In genomic region chr3:131532645-131533044, GRCh38 we compare ENCODE assay signal across 28 cellular contexts.
"Had no signal": no experiment of that assay in that cellular context is flagged by ENCODE, and none has a peak within 500 bp of the region (broad histone marks: within the 10 kb centered on the region; RNA-seq: fewer than 3 reads in every experiment).

No MANE protein-coding gene starts in this region.

- H3K4me1 ChIP-seq: colonic mucosa, esophagus muscularis mucosa, esophagus squamous epithelium, gastrocnemius medialis, gastroesophageal sphincter, heart left ventricle, heart right ventricle had no signal

- H3K9me3 ChIP-seq: colonic mucosa, esophagus muscularis mucosa, esophagus squamous epithelium, gastrocnemius medialis, gastroesophageal sphincter had no signal

- H3K4me3 ChIP-seq: colonic mucosa, coronary artery, dorsolateral prefrontal cortex, esophagus muscularis mucosa, esophagus squamous epithelium, gastrocnemius medialis, gastroesophageal sphincter, heart left ventricle, heart right ventricle had no signal

- ATAC-seq: effector memory CD8-positive, alpha-beta T cell; esophagus mucosa; foreskin keratinocyte; gastrocnemius medialis; gastroesophageal sphincter; heart left ventricle; heart right ventricle had no signal

- H3K36me3 ChIP-seq: colonic mucosa, esophagus muscularis mucosa, esophagus squamous epithelium, gastrocnemius medialis, gastroesophageal sphincter, heart left ventricle, heart right ventricle had no signal

- H3K27ac ChIP-seq: colonic mucosa, coronary artery, dorsolateral prefrontal cortex, epithelial cell of prostate, esophagus muscularis mucosa, esophagus squamous epithelium, foreskin keratinocyte, gastrocnemius medialis, gastroesophageal sphincter, heart left ventricle, heart right ventricle had no signal

- FAIRE-seq: colon, endometrium, endothelial cell of umbilical vein, frontal cortex had no signal

- H3K27me3 ChIP-seq: colonic mucosa, gastrocnemius medialis had no signal

- DNase-seq: colonic mucosa; cortex of kidney; dermis blood vessel endothelial cell; dorsolateral prefrontal cortex; effector CD4-positive, alpha-beta T cell; effector CD8-positive, alpha-beta T cell; effector memory CD4-positive, alpha-beta T cell; effector memory CD8-positive, alpha-beta T cell; endodermal cell; erythroblast; esophagus squamous epithelium; foreskin fibroblast; foreskin keratinocyte; foreskin melanocyte; gastrocnemius medialis; glutamatergic neuron; head of caudate nucleus; heart left ventricle; heart right ventricle had no signal
